ENCODE assay signal across 9 cellular contexts in genomic region chr2:190911813-190912212, GRCh38. TPM values are rescaled to one million over a fixed set of nuclear protein-coding genes. Genes with fewer than 3 reads are reported as not detected.
DNase-seq lines count a peak whose midpoint lies in the region; ATAC-seq, FAIRE-seq and TF ChIP-seq lines count a peak whose summit lies in the region.
"Had no signal": no experiment of that assay in that cellular context is flagged by ENCODE, and none has a peak within 500 bp of the region (broad histone marks: within the 10 kb centered on the region; RNA-seq: fewer than 3 reads in every experiment).

No MANE protein-coding gene starts in this region.

- H3K4me1 ChIP-seq in adipocyte (ENCODE audit: control insufficient read depth, insufficient read depth, low read length) = peaks cover 41% of the 10 kb centered on the region
- no peaks in the 10 kb centered on the region for H3K4me1 ChIP-seq in gastrocnemius medialis
- peaks cover 0 to 8% (median 1%) of the 10 kb centered on the region in 4 donors for H3K4me1 ChIP-seq in transverse colon

- no peaks in the 10 kb centered on the region for H3K27me3 ChIP-seq in adipocyte (replicated peaks; ENCODE audit: control insufficient read depth, insufficient read depth, low read length)
- H3K27me3 ChIP-seq in gastrocnemius medialis = no peaks in the 10 kb centered on the region
- no peaks in the 10 kb centered on the region for H3K27me3 ChIP-seq in transverse colon

- no peak overlapping the region for H3K9ac ChIP-seq in adipocyte (ENCODE audit: low read length)

- TF ChIP-seq CTCF in D721Med (IDR thresholded peaks at IDR 0.05; ENCODE audit: insufficient read depth, missing control alignments) (no peak), gastrocnemius medialis (IDR thresholded peaks at IDR 0.05 in 4 of 5, conservative IDR thresholded peaks at IDR 0.05 in 1 of 5) (no peak), transverse colon (IDR thresholded peaks at IDR 0.05) (no peak)

- peaks cover 86% of the 10 kb centered on the region for H3K36me3 ChIP-seq in adipocyte (ENCODE audit: control insufficient read depth, insufficient read depth, low read length, severe bottlenecking)
- peaks cover 0 to 12% of the 10 kb centered on the region in 2 donors for H3K36me3 ChIP-seq in gastrocnemius medialis
- peaks cover 0 to 16% (median 2%) of the 10 kb centered on the region in 4 donors for H3K36me3 ChIP-seq in transverse colon

- in situ Hi-C loops in gastrocnemius medialis (cut with MboI; ENCODE audit: low sequenced_read_pairs in 4 of 4) = no loop called here
- in situ Hi-C loops in transverse colon (cut with MboI; ENCODE audit: low pct_ligation_motif_present in 1 of 4, low pct_unique_long_range_greater_than_20kb in 1 of 4, low sequenced_read_pairs in 3 of 4) = no loop called here

- ATAC-seq in GM19395 (IDR thresholded peaks at IDR 0.05; ENCODE audit: unreplicated experiment) (peak; percentile 91), HG03066 (IDR thresholded peaks at IDR 0.05; ENCODE audit: low read depth, unreplicated experiment) (peak; percentile 92), gastrocnemius medialis (no peak)

- DNase-seq in D721Med (ENCODE audit: insufficient read length, low spot score) = no peak
- DNase-seq in adipocyte (ENCODE audit: low read depth) = peak; percentile 37
- no peak for DNase-seq in gastrocnemius medialis
- no peak for DNase-seq in transverse colon
- no peak for DNase-seq in urothelium cell line (ENCODE audit: low spot score)
- no peak for DNase-seq in NCI-H2196 treated with DMSO at 0.1 percent for 48 hours (lab: John Stamatoyannopoulos, UW; ENCODE audit: unreplicated experiment)
- DNase-seq: DMS153 had no signal

- intact Hi-C loops in gastrocnemius medialis (cut with DNase I; ENCODE audit: low total_unique reads) (no loop called here), transverse colon (cut with DNase I; ENCODE audit: low total_unique reads) (no loop called here)

- TF ChIP-seq POLR2A in gastrocnemius medialis (IDR thresholded peaks at IDR 0.05) (no peak), transverse colon (IDR thresholded peaks at IDR 0.05) (no peak)

- 68 to 73% methylated on average over 3 of the region's 3 CpGs for WGBS in transverse colon (ENCODE audit: low coverage in 1 of 2), 2 donors

- no peak overlapping the region for H3K27ac ChIP-seq in gastrocnemius medialis
- H3K27ac ChIP-seq in transverse colon = no peak overlapping the region

- H3K9me3 ChIP-seq in adipocyte (ENCODE audit: control insufficient read depth, low read length) (no peaks in the 10 kb centered on the region), gastrocnemius medialis (no peaks in the 10 kb centered on the region), transverse colon (no peaks in the 10 kb centered on the region)

- TF ChIP-seq EP300 in transverse colon (IDR thresholded peaks at IDR 0.05; ENCODE audit: low read depth) = no peak

- H3K4me3 ChIP-seq in adipocyte (ENCODE audit: low read length) (no peak overlapping the region), gastrocnemius medialis (no peak overlapping the region), transverse colon (no peak overlapping the region)

- peak; percentile 78 for FAIRE-seq in D721Med (lab: Jason Lieb, UNC)
- no peak for FAIRE-seq in urothelium cell line (lab: Jason Lieb, UNC)

RNA-seq across cellular contexts. Expression of gene GLS, which starts 31.2 kb away (rescaled TPM):
- 10 to 100 TPM; 12.4 to 32.6 (median 21.8) TPM for total RNA-seq in gastrocnemius medialis
- total RNA-seq in transverse colon = 100 to 1,000 TPM in 1 of 4 donors, 10 to 100 TPM in 3; 58.0 to 141 (median 68.7) TPM

Comparison
In these comparisons a context has a peak if more than half of its experiments do, and no peak if none do; other contexts are left out.
1. ATAC-seq: peak in GM19395 (single experiment) and HG03066 (single experiment); none in gastrocnemius medialis (0 of 2).